Comparison of ENCODE assay signal across 23 cellular contexts in genomic region chr5:23484094-23484493, GRCh38. TPM values are rescaled to one million over a fixed set of nuclear protein-coding genes. Genes with fewer than 3 reads are reported as not detected.
DNase-seq lines count a peak whose midpoint lies in the region; ATAC-seq, FAIRE-seq and TF ChIP-seq lines count a peak whose summit lies in the region.
"Had no signal": no experiment of that assay in that cellular context is flagged by ENCODE, and none has a peak within 500 bp of the region (broad histone marks: within the 10 kb centered on the region; RNA-seq: fewer than 3 reads in every experiment).

No MANE protein-coding gene starts in this region.

- no peaks in the 10 kb centered on the region for H3F3A ChIP-seq in PC-3 (ENCODE audit: low read length, unreplicated experiment)

- no peaks in the 10 kb centered on the region for H3K9me2 ChIP-seq in PC-3 (replicated peaks; ENCODE audit: low read length)

- H3K4me3 ChIP-seq in A549 (no peak overlapping the region), PC-3 (ENCODE audit: low read length) (no peak overlapping the region), fibroblast of mammary gland (ENCODE audit: control insufficient read depth, low read depth, low read length) (no peak overlapping the region)
- H3K4me3 ChIP-seq: BLaER1 treated with 17β-estradiol and CSF1 and Interleukin-3, amounts not matched to agents 10 nM and 100 nM; GM12878; GM23338; HAP-1 had no signal

- ATAC-seq in A549 (no peak), PC-3 (peak; percentile 92), HG02884 (IDR thresholded peaks at IDR 0.05; ENCODE audit: unreplicated experiment) (no peak)
- ATAC-seq: GM12878, GM23338 had no signal

- H3K4me1 ChIP-seq in A549 (0 out of 3 replicates have a peak, but pooled peaks cover 4% of the 10 kb centered on the region), PC-3 (ENCODE audit: insufficient read depth, low read length) (peaks cover 26% of the 10 kb centered on the region)
- H3K4me1 ChIP-seq: BE2C; BLaER1 treated with 17β-estradiol and CSF1 and Interleukin-3, amounts not matched to agents 10 nM and 100 nM; HAP-1 had no signal

- TF ChIP-seq CTCF in A549 (IDR thresholded peaks at IDR 0.05) (no peak), PC-3 (conservative IDR thresholded peaks at IDR 0.05; ENCODE audit: low read depth, low read length) (no peak), fibroblast of mammary gland (conservative IDR thresholded peaks at IDR 0.05; ENCODE audit: control insufficient read depth, insufficient read depth, low read depth, low read length) (no peak)

- no peak overlapping the region for H3K9ac ChIP-seq in PC-3 (ENCODE audit: low read length)
- H3K9ac ChIP-seq: BLaER1 treated with 17β-estradiol and CSF1 and Interleukin-3, amounts not matched to agents 10 nM and 100 nM had no signal

- no peak for FAIRE-seq in A549 (lab: Jason Lieb, UNC)
- FAIRE-seq: D721Med, GM12878, GM18507 had no signal

- TF ChIP-seq RAD21 in A549 (conservative IDR thresholded peaks at IDR 0.05 in 1 of 2, IDR thresholded peaks at IDR 0.05 in 1 of 2) = no peak

- WGBS in A549 (ENCODE audit: missing lambda C conversion rate) = 23% methylated on average over 5 of the region's 5 CpGs

- H2AFZ ChIP-seq in PC-3 (ENCODE audit: low read length) = no peak overlapping the region
- H2AFZ ChIP-seq: GM23338 had no signal

- H3K4me2 ChIP-seq in A549 = no peak overlapping the region; the same call in 2 of the 3 replicates
- H3K4me2 ChIP-seq in PC-3 (ENCODE audit: low read length) = no peak overlapping the region; the same call in 1 of the 2 replicates
- H3K4me2 ChIP-seq: BLaER1 treated with 17β-estradiol and CSF1 and Interleukin-3, amounts not matched to agents 10 nM and 100 nM; GM23338 had no signal

- H3K27ac ChIP-seq in A549 (no peak overlapping the region), PC-3 (ENCODE audit: low read length) (peak overlapping the region; percentile 85)
- H3K27ac ChIP-seq: BLaER1 treated with 17β-estradiol and CSF1 and Interleukin-3, amounts not matched to agents 10 nM and 100 nM had no signal

- H3K27me3 ChIP-seq in PC-3 (ENCODE audit: low read length) = no peaks in the 10 kb centered on the region
- H3K27me3 ChIP-seq: BE2C; BLaER1 treated with 17β-estradiol and CSF1 and Interleukin-3, amounts not matched to agents 10 nM and 100 nM had no signal

- DNase-seq in A549 (ENCODE audit: low read depth in 1 of 2, low spot score in 1 of 2) = peak in 1 of 2 experiments; percentile 20
- DNase-seq in HCEC 1CT = peak; percentile 11
- DNase-seq in PC-3 = peak; percentile 84
- DNase-seq in fibroblast of mammary gland (ENCODE audit: low read depth) = peak; percentile 8
- DNase-seq in NCI-H1048 (lab: John Stamatoyannopoulos, UW) = no peak
- DNase-seq in NCI-H2107 (lab: John Stamatoyannopoulos, UW) = no peak
- DNase-seq: ACHN; AML-193; BE2C; CD4-positive, alpha-beta T cell; CD8-positive, alpha-beta memory T cell; DMS 273 treated with DMSO at 0.1 percent for 48 hours; DMS79; EL; GDM1 had no signal

- no peaks in the 10 kb centered on the region for H4K20me1 ChIP-seq in PC-3 (ENCODE audit: low read length)
- H4K20me1 ChIP-seq: BLaER1 treated with 17β-estradiol and CSF1 and Interleukin-3, amounts not matched to agents 10 nM and 100 nM had no signal

- intact Hi-C loops in PC-3 (cut with micrococcal nuclease) = loop anchor here (5.0 kb wide), 1 partner anchor 72 kb away; no protein-coding TSS in a partner anchor

- no peaks in the 10 kb centered on the region for H3K36me3 ChIP-seq in PC-3 (ENCODE audit: low read depth, low read length)
- H3K36me3 ChIP-seq: BE2C; BLaER1 treated with 17β-estradiol and CSF1 and Interleukin-3, amounts not matched to agents 10 nM and 100 nM; HAP-1 had no signal

- no peaks in the 10 kb centered on the region for H3K79me2 ChIP-seq in PC-3 (ENCODE audit: low read length)

- no TSS peak for BruUV-seq in PC-3 (replicated peaks; lab: Mats Ljungman, UMichigan)

- TF ChIP-seq EP300 in A549 (IDR thresholded peaks at IDR 0.05) = no peak

- H3K9me3 ChIP-seq in A549 (no peaks in the 10 kb centered on the region), PC-3 (ENCODE audit: low read length) (no peaks in the 10 kb centered on the region)
- H3K9me3 ChIP-seq: BE2C; BLaER1 treated with 17β-estradiol and CSF1 and Interleukin-3, amounts not matched to agents 10 nM and 100 nM; HAP-1 had no signal

- no peak for TF ChIP-seq POLR2A in A549 (IDR thresholded peaks at IDR 0.05; ENCODE audit: low read length)

- POLR2A ChIA-PET in A549 (lab: Yijun Ruan, JAX) = no interaction called here
- POLR2A ChIA-PET in PC-3 (lab: Charles Lee; ENCODE audit: unreplicated experiment) = no interaction called here

- CTCF ChIA-PET in A549 (lab: Yijun Ruan, JAX) (no interaction called here), PC-3 (lab: Charles Lee) (interaction anchor here (1.0 kb wide), 1 partner anchor 22 kb away, joined by 3 read pairs; no protein-coding TSS in a partner anchor)

TF ChIP-seq in A549, 52 proteins besides CTCF, POLR2A, EP300 and RAD21:
- TF ChIP-seq E2F6 (IDR thresholded peaks at IDR 0.05; ENCODE audit: borderline replicate concordance, low read depth) (no peak), FOSL2 (IDR thresholded peaks at IDR 0.05) (no peak), FOSL2 (CRISPR knock-in tag; IDR thresholded peaks at IDR 0.05) (0 out of 2 replicates have a peak, but pooled peaks have one; percentile 4)
TF ChIP-seq in A549: peak in this region for 1.

RNA-seq across cellular contexts. Expression of gene PRDM9, which starts 23.3 kb away (rescaled TPM):
- polyA plus RNA-seq in A549 (2011; rRNA removed) (not detected in 2 replicates), A549 (2017; fragmentation: RNase III; extraction: RNeasy Plus Mini Kit Qiagen cat#74134 plus additional on column Dnase treatment) (0.03 TPM in 1 of 3 replicates, not detected in the others)
- not detected in 2 replicates for polyA plus RNA-seq in A549 (2012; cell fraction: cytosol; rRNA removed)
- polyA plus RNA-seq in A549 (2012; cell fraction: nucleus; rRNA removed) = not detected in 2 replicates
- 0.04 TPM in 1 of 2 replicates, not detected in the other for polyA minus RNA-seq in A549 (2011; rRNA and poly(A)+ RNA removed)
- total RNA-seq in PC-3 (2014; rRNA removed) = 0.11 and 0.12 TPM in 2 replicates
- total RNA-seq: CD4-positive, alpha-beta T cell; CD8-positive, alpha-beta memory T cell; GM12878; GM23338 had no signal
- polyA plus RNA-seq: CD14-positive monocyte; CD8-positive, alpha-beta memory T cell; GM12878; GM23338 had no signal

Comparison
In these comparisons a context has a peak if more than half of its experiments do, and no peak if none do; other contexts are left out.
1. DNase-seq: peak in HCEC 1CT (single experiment), PC-3 (single experiment) and fibroblast of mammary gland (single experiment); none in NCI-H1048 (single experiment) and NCI-H2107 (single experiment).